19 cellular contexts compared by ENCODE assay signal in the genomic region with DNA sequence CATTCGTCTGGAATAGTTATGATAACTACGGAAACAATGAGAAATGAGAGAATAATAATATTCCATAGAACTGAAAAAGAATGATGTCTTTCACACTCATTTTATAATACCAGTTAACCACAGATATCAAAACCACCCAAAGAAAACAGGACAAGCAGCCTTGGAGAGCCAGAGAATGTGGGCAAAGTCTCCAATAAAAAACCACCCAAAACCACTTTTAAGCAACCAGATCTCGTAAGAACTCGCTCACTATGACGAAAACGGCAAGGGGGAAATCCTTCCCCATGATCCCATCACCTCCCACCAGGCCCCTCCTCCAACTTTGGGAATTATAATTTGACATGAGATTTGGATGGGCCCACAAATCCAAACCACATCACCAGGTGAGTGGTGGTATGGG.
A peak's percentile ranks its signal among the peaks of the same experiment; 100 is the strongest.
DNase-seq lines count a peak whose midpoint lies in the region; FAIRE-seq and TF ChIP-seq lines count a peak whose summit lies in the region.
"Had no signal": no experiment of that assay in that cellular context is flagged by ENCODE, and none has a peak within 500 bp of the region (broad histone marks: within the 10 kb centered on the region; RNA-seq: fewer than 3 reads in every experiment).

No MANE protein-coding gene starts in this region.

- H3K4me1 ChIP-seq in astrocyte (ENCODE audit: insufficient read depth, low read length) (no peaks in the 10 kb centered on the region), mammary epithelial cell (ENCODE audit: insufficient read depth, low read length) (no peaks in the 10 kb centered on the region), trophoblast cell (ENCODE audit: control insufficient read depth in 1 of 2, insufficient read depth in 2 of 2, low read length in 2 of 2) (no peaks in the 10 kb centered on the region)
- H3K4me1 ChIP-seq: BE2C, HAP-1 had no signal

- H2BK120ac ChIP-seq in trophoblast cell (ENCODE audit: insufficient read depth, low read length, poor library complexity) = no peak overlapping the region

- H3K36me3 Mint-ChIP-seq in Calu3 (ENCODE audit: insufficient read depth, unreplicated experiment) (no peaks in the 10 kb centered on the region), astrocyte (ENCODE audit: low read depth, unreplicated experiment) (no peaks in the 10 kb centered on the region)

- H3K4me3 Mint-ChIP-seq in Calu3 (ENCODE audit: low read depth, unreplicated experiment) (no peak overlapping the region), astrocyte (ENCODE audit: unreplicated experiment) (no peak overlapping the region)
- H3K4me3 Mint-ChIP-seq: CD4-positive, alpha-beta memory T cell had no signal

- no peak overlapping the region for H3K18ac ChIP-seq in trophoblast cell (ENCODE audit: low read length)

- intact Hi-C loops in Calu3 (cut with micrococcal nuclease; ENCODE audit: unreplicated experiment) = no loop called here
- intact Hi-C loops in mammary epithelial cell (cut with micrococcal nuclease) = no loop called here

- FAIRE-seq in astrocyte (lab: Jason Lieb, UNC) = no peak
- FAIRE-seq: D721Med, GM12892, GM19239, H1 had no signal

- H3K27me3 ChIP-seq in astrocyte (ENCODE audit: insufficient read depth, low read length) = no peaks in the 10 kb centered on the region
- no peaks in the 10 kb centered on the region for H3K27me3 ChIP-seq in mammary epithelial cell (ENCODE audit: insufficient read depth, low read length)
- H3K27me3 ChIP-seq in trophoblast cell (ENCODE audit: insufficient read depth, low read length) = no peaks in the 10 kb centered on the region
- H3K27me3 ChIP-seq: BE2C had no signal

- peak overlapping the region; percentile 17 for H3K4ac ChIP-seq in trophoblast cell (ENCODE audit: low read depth, low read length)

- no peak overlapping the region for H4K12ac ChIP-seq in trophoblast cell (ENCODE audit: low read depth, low read length)

- no peak overlapping the region for H2AK5ac ChIP-seq in trophoblast cell (ENCODE audit: low read length)

- H3K4me1 Mint-ChIP-seq in Calu3 (ENCODE audit: low read depth, unreplicated experiment) (peaks cover 13% of the 10 kb centered on the region), astrocyte (ENCODE audit: low read depth, unreplicated experiment) (peaks cover 1% of the 10 kb centered on the region)
- H3K4me1 Mint-ChIP-seq: CD4-positive, alpha-beta memory T cell had no signal

- H3K9me3 ChIP-seq in astrocyte (ENCODE audit: insufficient read depth, low read depth, low read length) = no peaks in the 10 kb centered on the region
- H3K9me3 ChIP-seq in mammary epithelial cell (replicated peaks; ENCODE audit: insufficient read depth, low read length) = no peaks in the 10 kb centered on the region
- no peaks in the 10 kb centered on the region for H3K9me3 ChIP-seq in trophoblast cell (ENCODE audit: insufficient read depth, low read depth, low read length)
- H3K9me3 ChIP-seq: BE2C, HAP-1 had no signal

- peak overlapping the region; percentile 66 for H3K27ac Mint-ChIP-seq in Calu3 (ENCODE audit: unreplicated experiment)
- no peak overlapping the region for H3K27ac Mint-ChIP-seq in astrocyte (ENCODE audit: unreplicated experiment)
- H3K27ac Mint-ChIP-seq: CD4-positive, alpha-beta memory T cell had no signal

- no peak overlapping the region for H3K9ac ChIP-seq in astrocyte (ENCODE audit: low read length)
- no peak overlapping the region for H3K9ac ChIP-seq in mammary epithelial cell (ENCODE audit: insufficient read depth, low read length)
- no peak overlapping the region for H3K9ac ChIP-seq in trophoblast cell (ENCODE audit: low read length)

- DNase-seq in Calu3 (no peak), astrocyte (ENCODE audit: low read depth) (peak; percentile 74), mammary epithelial cell (peak; percentile 74), trophoblast cell (no peak), foreskin melanocyte (no peak), NOMO-1 (lab: John Stamatoyannopoulos, UW; ENCODE audit: unreplicated experiment in 2 of 2) (no peak), NCI-H1436 (lab: John Stamatoyannopoulos, UW) (no peak)
- DNase-seq in activated CD4-positive, CD25-positive, alpha-beta regulatory T cell (lab: John Stamatoyannopoulos, UW) = no peak
- DNase-seq: BE2C; CD4-positive, alpha-beta memory T cell; DMS153; DND-41; GDM1 had no signal

- CTCF ChIA-PET in Calu3 (lab: Charles Lee) (no interaction called here), mammary epithelial cell (lab: Charles Lee; ENCODE audit: low non-redundant PET) (no interaction called here)

- H3K36me3 ChIP-seq in astrocyte (ENCODE audit: insufficient read depth, low read length) (no peaks in the 10 kb centered on the region), mammary epithelial cell (ENCODE audit: insufficient read depth, low read length) (no peaks in the 10 kb centered on the region), trophoblast cell (ENCODE audit: control insufficient read depth in 1 of 2, insufficient read depth in 2 of 2, low read length in 2 of 2) (peaks cover 0 to 1% of the 10 kb centered on the region in 2 experiments)
- H3K36me3 ChIP-seq: BE2C, HAP-1 had no signal

- dilution Hi-C loops in mammary epithelial cell (cut with HindIII; ENCODE audit: low sequenced_read_pairs) = no loop called here

- no peak overlapping the region for H4K91ac ChIP-seq in trophoblast cell (ENCODE audit: low read depth, low read length)

- peaks cover 17% of the 10 kb centered on the region for H3K79me2 ChIP-seq in astrocyte (ENCODE audit: insufficient read depth, low read length)
- peaks cover 23% of the 10 kb centered on the region for H3K79me2 ChIP-seq in mammary epithelial cell (ENCODE audit: insufficient read depth, low read length)
- peaks cover 2% of the 10 kb centered on the region for H3K79me2 ChIP-seq in trophoblast cell (ENCODE audit: control insufficient read depth, insufficient read depth, low read length, poor library complexity)

- H4K20me1 ChIP-seq in astrocyte (ENCODE audit: insufficient read depth, low read length) (no peaks in the 10 kb centered on the region), mammary epithelial cell (ENCODE audit: insufficient read depth, low read length) (no peaks in the 10 kb centered on the region)

- H2AFZ ChIP-seq in astrocyte (ENCODE audit: low read depth, low read length) (no peak overlapping the region), mammary epithelial cell (ENCODE audit: low read depth, low read length) (no peak overlapping the region), trophoblast cell (ENCODE audit: insufficient read depth, low read length, poor library complexity) (no peak overlapping the region)

- no peak overlapping the region for H3K14ac ChIP-seq in trophoblast cell (ENCODE audit: low read length)

- H3K27me3 Mint-ChIP-seq in Calu3 (ENCODE audit: unreplicated experiment) = no peaks in the 10 kb centered on the region
- H3K27me3 Mint-ChIP-seq in astrocyte (ENCODE audit: low read depth, unreplicated experiment) = no peaks in the 10 kb centered on the region

- BruUV-seq in Calu3 (replicated peaks; lab: Mats Ljungman, UMichigan) = no TSS peak
- BruUV-seq in mammary epithelial cell (replicated peaks; lab: Mats Ljungman, UMichigan) = no TSS peak

- no peak overlapping the region for H3K23ac ChIP-seq in trophoblast cell (ENCODE audit: low read length)

- WGBS in mammary epithelial cell (ENCODE audit: low coverage, missing lambda C conversion rate) = 36% methylated on average over 6 of the region's 6 CpGs
- no CpG with 5 or more reads among the region's 6 CpGs for WGBS in trophoblast cell (ENCODE audit: extremely low coverage, insufficient coverage, insufficient read length)

- no peak overlapping the region for H4K8ac ChIP-seq in trophoblast cell (ENCODE audit: low read depth, low read length)

- H3K4me3 ChIP-seq in astrocyte (ENCODE audit: insufficient read depth, low read depth, low read length) (no peak overlapping the region), mammary epithelial cell (replicated peaks in 1 of 3; ENCODE audit: insufficient read depth in 1 of 3, low read depth in 2 of 3, low read length in 3 of 3) (no peak overlapping the region), trophoblast cell (ENCODE audit: low read depth, low read length) (no peak overlapping the region)
- H3K4me3 ChIP-seq: HAP-1 had no signal

- H3K27ac ChIP-seq in astrocyte (ENCODE audit: low read depth, low read length) (peak overlapping the region; percentile 15), mammary epithelial cell (ENCODE audit: insufficient read depth, low read depth, low read length) (no peak overlapping the region), trophoblast cell (ENCODE audit: low read depth, low read length) (no peak overlapping the region)
- H3K27ac ChIP-seq: C4-2B had no signal

- H2BK12ac ChIP-seq in trophoblast cell (ENCODE audit: low read length) = no peak overlapping the region

- in situ Hi-C loops in mammary epithelial cell (cut with MboI; ENCODE audit: low sequenced_read_pairs in 2 of 2) = no loop called here

- H3K79me1 ChIP-seq in trophoblast cell (ENCODE audit: low read length) = no peaks in the 10 kb centered on the region

- H2BK5ac ChIP-seq in trophoblast cell (ENCODE audit: low read depth, low read length, poor library complexity) = no peak overlapping the region

- H3K9me3 Mint-ChIP-seq in Calu3 (ENCODE audit: low read depth, unreplicated experiment) (no peaks in the 10 kb centered on the region), astrocyte (ENCODE audit: unreplicated experiment) (no peaks in the 10 kb centered on the region)

- TF ChIP-seq CTCF in Calu3 (IDR thresholded peaks at IDR 0.05; ENCODE audit: unreplicated experiment) = no peak
- no peak for TF ChIP-seq CTCF in astrocyte (IDR thresholded peaks at IDR 0.05; ENCODE audit: insufficient read depth, low read depth, low read length)
- TF ChIP-seq CTCF in mammary epithelial cell (conservative IDR thresholded peaks at IDR 0.05 in 1 of 2, IDR thresholded peaks at IDR 0.05 in 1 of 2; ENCODE audit: extremely low read depth in 1 of 2, insufficient read depth in 1 of 2, low read depth in 1 of 2, low read length in 2 of 2) = no peak

- H3K4me2 ChIP-seq in astrocyte (ENCODE audit: low read length) (no peak overlapping the region), mammary epithelial cell (ENCODE audit: insufficient read depth, low read depth, low read length) (no peak overlapping the region), trophoblast cell (ENCODE audit: low read length) (no peak overlapping the region)

Comparison
In these comparisons a context has a peak if more than half of its experiments do, and no peak if none do; other contexts are left out.
1. DNase-seq: peak in astrocyte (single experiment) and mammary epithelial cell (single experiment); none in Calu3 (single experiment), trophoblast cell (0 of 2), foreskin melanocyte (single experiment), NOMO-1 (0 of 2), activated CD4-positive, CD25-positive, alpha-beta regulatory T cell (0 of 4) and NCI-H1436 (single experiment).